In the genomic region with DNA sequence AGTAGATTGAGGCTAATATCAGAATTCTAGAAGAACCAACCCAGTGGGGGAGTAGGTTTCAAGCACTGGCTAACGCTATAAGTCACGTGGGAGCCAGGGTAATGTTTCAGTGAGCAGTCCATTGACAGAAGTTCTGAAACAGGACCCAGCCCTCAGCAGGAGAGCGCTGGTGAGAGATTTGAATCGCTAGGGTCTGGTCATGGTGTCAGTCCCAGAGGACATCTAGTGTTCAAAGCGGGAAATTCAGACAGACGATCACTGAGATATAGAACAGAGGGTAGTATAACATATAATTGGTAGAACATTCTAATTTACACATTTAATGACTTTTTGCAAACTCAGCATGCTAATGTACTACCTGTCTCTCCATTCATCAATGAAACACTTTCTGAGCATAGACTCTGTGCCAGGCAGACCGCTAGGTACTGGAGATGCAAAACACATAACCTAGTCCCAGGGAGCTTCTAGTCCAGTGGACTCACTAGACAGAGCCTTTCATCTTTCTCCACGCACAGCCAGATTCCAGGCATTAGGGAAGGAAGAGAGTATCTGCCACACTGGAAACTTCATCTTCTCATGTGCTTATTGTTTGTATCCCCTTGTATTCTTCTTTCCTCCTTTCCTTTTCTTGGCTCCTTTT, we compare ENCODE assay signal across 8 cellular contexts. TPM values are rescaled to one million over a fixed set of nuclear protein-coding genes. Genes with fewer than 3 reads are reported as not detected.
A peak's percentile ranks its signal among the peaks of the same experiment; 100 is the strongest.
DNase-seq lines count a peak whose midpoint lies in the region; ATAC-seq and TF ChIP-seq lines count a peak whose summit lies in the region.

No MANE protein-coding gene starts in this region.

- no peak overlapping the region for H3K4me2 ChIP-seq in neural cell (ENCODE audit: low read length)

- H3K9ac ChIP-seq in neural cell (ENCODE audit: low read length) = no peak overlapping the region

- H4K20me1 ChIP-seq in neural cell (ENCODE audit: insufficient read depth) = no peaks in the 10 kb centered on the region

- H3K79me2 ChIP-seq in neural cell (replicated peaks; ENCODE audit: insufficient read depth, low read length) = no peaks in the 10 kb centered on the region

- H3K27me3 Mint-ChIP-seq in CD4-positive, CD25-positive, alpha-beta regulatory T cell = peaks cover 45% of the 10 kb centered on the region
- H3K27me3 Mint-ChIP-seq in activated CD8-positive, alpha-beta T cell treated with anti-CD3 and anti-CD28 coated beads for 36 hours = peaks cover 13% of the 10 kb centered on the region

- H3K27me3 ChIP-seq in CD4-positive, CD25-positive, alpha-beta regulatory T cell (ENCODE audit: control insufficient read depth, insufficient read depth, low read length) = peaks cover 7% of the 10 kb centered on the region
- no peaks in the 10 kb centered on the region for H3K27me3 ChIP-seq in neural cell (ENCODE audit: insufficient read depth, low read depth, low read length)

- TF ChIP-seq EP300 in neural cell (conservative IDR thresholded peaks at IDR 0.05; ENCODE audit: poor library complexity, severe bottlenecking) = no peak

- H3K4me3 Mint-ChIP-seq in CD4-positive, CD25-positive, alpha-beta regulatory T cell = no peak overlapping the region
- no peak overlapping the region for H3K4me3 Mint-ChIP-seq in activated CD8-positive, alpha-beta T cell treated with anti-CD3 and anti-CD28 coated beads for 36 hours

- CTCF ChIA-PET in activated CD8-positive, alpha-beta T cell treated with anti-CD3 and anti-CD28 coated beads for 36 hours (lab: Charles Lee) = interaction anchor here (0.6 to 2.1 kb wide), 13 partner anchors 13 to 177 kb away, joined by 3 to 21 read pairs (median 4); no protein-coding TSS in a partner anchor

- no peaks in the 10 kb centered on the region for H3F3A ChIP-seq in neural cell (ENCODE audit: insufficient read depth, low read length, poor library complexity, severe bottlenecking)

- peaks cover 0 to 2% (median 0%) of the 10 kb centered on the region in 7 donors for H3K9me3 Mint-ChIP-seq in CD4-positive, CD25-positive, alpha-beta regulatory T cell
- H3K9me3 Mint-ChIP-seq in activated CD8-positive, alpha-beta T cell treated with anti-CD3 and anti-CD28 coated beads for 36 hours = no peaks in the 10 kb centered on the region

- H3K27ac Mint-ChIP-seq in CD4-positive, CD25-positive, alpha-beta regulatory T cell = peak overlapping the region in 1 of 3 donors; percentile 20
- no peak overlapping the region for H3K27ac Mint-ChIP-seq in activated CD8-positive, alpha-beta T cell treated with anti-CD3 and anti-CD28 coated beads for 36 hours

- peak in 2 of 3 donors; percentile 27 to 56 for DNase-seq in CD4-positive, CD25-positive, alpha-beta regulatory T cell
- DNase-seq in NCI-H526 treated with DMSO at 0.1 percent for 48 hours (lab: John Stamatoyannopoulos, UW) = peak; percentile 35
- peak; percentile 50 for DNase-seq in activated CD8-positive, alpha-beta T cell treated with anti-CD3 and anti-CD28 coated beads for 36 hours
- DNase-seq in fibroblast of peridontal ligament (ENCODE audit: extremely low read depth) = peak; percentile 60
- DNase-seq in NCI-H446 treated with DMSO at 0.1 percent for 48 hours (lab: John Stamatoyannopoulos, UW) = no peak

- peak; percentile 68 for TF ChIP-seq CTCF in activated CD8-positive, alpha-beta T cell treated with anti-CD3 and anti-CD28 coated beads for 36 hours (IDR thresholded peaks at IDR 0.05)
- peak; percentile 69 for TF ChIP-seq CTCF in neural cell (IDR thresholded peaks at IDR 0.05; ENCODE audit: poor library complexity, severe bottlenecking)

- no peaks in the 10 kb centered on the region for H3K4me1 ChIP-seq in CD4-positive, CD25-positive, alpha-beta regulatory T cell (ENCODE audit: control insufficient read depth, insufficient read depth, low read length, poor library complexity, severe bottlenecking)

- H3K36me3 ChIP-seq in CD4-positive, CD25-positive, alpha-beta regulatory T cell (ENCODE audit: control insufficient read depth, insufficient read depth, low read length) = no peaks in the 10 kb centered on the region
- H3K36me3 ChIP-seq in neural cell (ENCODE audit: insufficient read depth, low read length) = no peaks in the 10 kb centered on the region

- TF ChIP-seq RAD21 in neural cell (conservative IDR thresholded peaks at IDR 0.05) = peak; percentile 74

- no peaks in the 10 kb centered on the region for H3K9me2 ChIP-seq in neural cell (ENCODE audit: insufficient read depth, low read length)

- no peaks in the 10 kb centered on the region for H3K36me3 Mint-ChIP-seq in CD4-positive, CD25-positive, alpha-beta regulatory T cell
- H3K36me3 Mint-ChIP-seq in activated CD8-positive, alpha-beta T cell treated with anti-CD3 and anti-CD28 coated beads for 36 hours (ENCODE audit: low read depth) = no peaks in the 10 kb centered on the region

- no peak overlapping the region for H3K4me3 ChIP-seq in CD4-positive, CD25-positive, alpha-beta regulatory T cell (ENCODE audit: low read depth, low read length)
- no peak overlapping the region for H3K4me3 ChIP-seq in neural cell (ENCODE audit: low read length)

- H3K27ac ChIP-seq in CD4-positive, CD25-positive, alpha-beta regulatory T cell (ENCODE audit: insufficient read depth, low read length, poor library complexity, severe bottlenecking) = no peak overlapping the region
- H3K27ac ChIP-seq in neural cell (ENCODE audit: low read length) = no peak overlapping the region

- peaks cover 0 to 5% (median 0%) of the 10 kb centered on the region in 4 donors for H3K4me1 Mint-ChIP-seq in CD4-positive, CD25-positive, alpha-beta regulatory T cell
- H3K4me1 Mint-ChIP-seq in activated CD8-positive, alpha-beta T cell treated with anti-CD3 and anti-CD28 coated beads for 36 hours (ENCODE audit: low read depth) = no peaks in the 10 kb centered on the region

- intact Hi-C loops in activated CD8-positive, alpha-beta T cell treated with anti-CD3 and anti-CD28 coated beads for 36 hours (cut with micrococcal nuclease) = loop anchor here (1.0 kb wide), 1 partner anchor 158 kb away; no protein-coding TSS in a partner anchor

- POLR2A ChIA-PET in activated CD8-positive, alpha-beta T cell treated with anti-CD3 and anti-CD28 coated beads for 36 hours (lab: Charles Lee) = no interaction called here

- no peak overlapping the region for H2AFZ ChIP-seq in neural cell (ENCODE audit: low read depth, low read length)

- ATAC-seq in CD4-positive, CD25-positive, alpha-beta regulatory T cell (ENCODE audit: low read depth in 2 of 2) = peak; percentile 57 to 71
- ATAC-seq in GM18909 (IDR thresholded peaks at IDR 0.05; ENCODE audit: poor library complexity, unreplicated experiment) (peak; percentile 86), HG03103 (IDR thresholded peaks at IDR 0.05; ENCODE audit: low read depth, unreplicated experiment) (peak; percentile 85)
- peak; percentile 87 for ATAC-seq in activated CD8-positive, alpha-beta T cell treated with anti-CD3 and anti-CD28 coated beads for 36 hours

- no peaks in the 10 kb centered on the region for H3K9me3 ChIP-seq in CD4-positive, CD25-positive, alpha-beta regulatory T cell (ENCODE audit: control insufficient read depth in 2 of 2, low read length in 2 of 2)
- H3K9me3 ChIP-seq in neural cell (ENCODE audit: low read length) = no peaks in the 10 kb centered on the region

TF ChIP-seq in neural cell, 6 proteins besides CTCF, POLR2A, EP300 and RAD21:
- TF ChIP-seq MXI1 (conservative IDR thresholded peaks at IDR 0.05; ENCODE audit: poor library complexity, severe bottlenecking) (no peak), SMC3 (conservative IDR thresholded peaks at IDR 0.05; ENCODE audit: poor library complexity) (peak; percentile 75)

RNA-seq across cellular contexts. Expression of gene RNASE3, which starts 35.4 kb away (rescaled TPM):
- total RNA-seq in CD4-positive, CD25-positive, alpha-beta regulatory T cell = not detected
- not detected for polyA plus RNA-seq in CD4-positive, CD25-positive, alpha-beta regulatory T cell
- total RNA-seq in activated CD8-positive, alpha-beta T cell treated with anti-CD3 and anti-CD28 coated beads for 36 hours = not detected
- polyA plus RNA-seq in neural cell = not detected in 2 replicates
- polyA minus RNA-seq in neural cell = not detected in 2 replicates

RNA-seq across cellular contexts. Expression of gene RNASE1, which starts 53.1 kb away (rescaled TPM):
- total RNA-seq in CD4-positive, CD25-positive, alpha-beta regulatory T cell = not detected
- not detected for polyA plus RNA-seq in CD4-positive, CD25-positive, alpha-beta regulatory T cell
- total RNA-seq in activated CD8-positive, alpha-beta T cell treated with anti-CD3 and anti-CD28 coated beads for 36 hours = not detected
- 0.64 TPM in 1 of 2 replicates, not detected in the other for polyA plus RNA-seq in neural cell
- not detected in 2 replicates for polyA minus RNA-seq in neural cell
